In the genomic region with DNA sequence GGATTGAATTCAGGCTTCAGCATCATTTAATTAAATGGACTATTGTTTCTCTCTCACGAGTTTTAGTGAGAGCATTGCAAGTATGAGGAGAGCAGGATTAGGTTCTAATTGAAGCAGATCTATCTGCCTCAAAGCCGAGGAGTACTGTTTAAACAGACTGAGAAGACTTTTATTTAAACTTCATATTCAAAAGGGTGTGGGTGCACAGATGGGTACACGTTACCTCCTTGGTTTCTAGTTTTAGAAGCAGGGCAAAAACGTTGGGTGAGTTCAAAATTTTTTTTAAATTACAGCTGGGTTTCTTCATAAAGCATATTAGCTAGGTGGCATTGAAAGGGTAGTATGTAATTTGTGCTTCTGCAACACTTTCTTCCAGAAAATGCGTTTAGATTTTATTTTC, we compare ENCODE assay signal across 1 cellular context.
TF ChIP-seq lines count a peak whose summit lies in the region.

No MANE protein-coding gene starts in this region.

TF ChIP-seq in GM23338, 12 proteins besides CTCF, POLR2A, EP300 and RAD21 (continued from another document):
- TF ChIP-seq, protein P1, sequence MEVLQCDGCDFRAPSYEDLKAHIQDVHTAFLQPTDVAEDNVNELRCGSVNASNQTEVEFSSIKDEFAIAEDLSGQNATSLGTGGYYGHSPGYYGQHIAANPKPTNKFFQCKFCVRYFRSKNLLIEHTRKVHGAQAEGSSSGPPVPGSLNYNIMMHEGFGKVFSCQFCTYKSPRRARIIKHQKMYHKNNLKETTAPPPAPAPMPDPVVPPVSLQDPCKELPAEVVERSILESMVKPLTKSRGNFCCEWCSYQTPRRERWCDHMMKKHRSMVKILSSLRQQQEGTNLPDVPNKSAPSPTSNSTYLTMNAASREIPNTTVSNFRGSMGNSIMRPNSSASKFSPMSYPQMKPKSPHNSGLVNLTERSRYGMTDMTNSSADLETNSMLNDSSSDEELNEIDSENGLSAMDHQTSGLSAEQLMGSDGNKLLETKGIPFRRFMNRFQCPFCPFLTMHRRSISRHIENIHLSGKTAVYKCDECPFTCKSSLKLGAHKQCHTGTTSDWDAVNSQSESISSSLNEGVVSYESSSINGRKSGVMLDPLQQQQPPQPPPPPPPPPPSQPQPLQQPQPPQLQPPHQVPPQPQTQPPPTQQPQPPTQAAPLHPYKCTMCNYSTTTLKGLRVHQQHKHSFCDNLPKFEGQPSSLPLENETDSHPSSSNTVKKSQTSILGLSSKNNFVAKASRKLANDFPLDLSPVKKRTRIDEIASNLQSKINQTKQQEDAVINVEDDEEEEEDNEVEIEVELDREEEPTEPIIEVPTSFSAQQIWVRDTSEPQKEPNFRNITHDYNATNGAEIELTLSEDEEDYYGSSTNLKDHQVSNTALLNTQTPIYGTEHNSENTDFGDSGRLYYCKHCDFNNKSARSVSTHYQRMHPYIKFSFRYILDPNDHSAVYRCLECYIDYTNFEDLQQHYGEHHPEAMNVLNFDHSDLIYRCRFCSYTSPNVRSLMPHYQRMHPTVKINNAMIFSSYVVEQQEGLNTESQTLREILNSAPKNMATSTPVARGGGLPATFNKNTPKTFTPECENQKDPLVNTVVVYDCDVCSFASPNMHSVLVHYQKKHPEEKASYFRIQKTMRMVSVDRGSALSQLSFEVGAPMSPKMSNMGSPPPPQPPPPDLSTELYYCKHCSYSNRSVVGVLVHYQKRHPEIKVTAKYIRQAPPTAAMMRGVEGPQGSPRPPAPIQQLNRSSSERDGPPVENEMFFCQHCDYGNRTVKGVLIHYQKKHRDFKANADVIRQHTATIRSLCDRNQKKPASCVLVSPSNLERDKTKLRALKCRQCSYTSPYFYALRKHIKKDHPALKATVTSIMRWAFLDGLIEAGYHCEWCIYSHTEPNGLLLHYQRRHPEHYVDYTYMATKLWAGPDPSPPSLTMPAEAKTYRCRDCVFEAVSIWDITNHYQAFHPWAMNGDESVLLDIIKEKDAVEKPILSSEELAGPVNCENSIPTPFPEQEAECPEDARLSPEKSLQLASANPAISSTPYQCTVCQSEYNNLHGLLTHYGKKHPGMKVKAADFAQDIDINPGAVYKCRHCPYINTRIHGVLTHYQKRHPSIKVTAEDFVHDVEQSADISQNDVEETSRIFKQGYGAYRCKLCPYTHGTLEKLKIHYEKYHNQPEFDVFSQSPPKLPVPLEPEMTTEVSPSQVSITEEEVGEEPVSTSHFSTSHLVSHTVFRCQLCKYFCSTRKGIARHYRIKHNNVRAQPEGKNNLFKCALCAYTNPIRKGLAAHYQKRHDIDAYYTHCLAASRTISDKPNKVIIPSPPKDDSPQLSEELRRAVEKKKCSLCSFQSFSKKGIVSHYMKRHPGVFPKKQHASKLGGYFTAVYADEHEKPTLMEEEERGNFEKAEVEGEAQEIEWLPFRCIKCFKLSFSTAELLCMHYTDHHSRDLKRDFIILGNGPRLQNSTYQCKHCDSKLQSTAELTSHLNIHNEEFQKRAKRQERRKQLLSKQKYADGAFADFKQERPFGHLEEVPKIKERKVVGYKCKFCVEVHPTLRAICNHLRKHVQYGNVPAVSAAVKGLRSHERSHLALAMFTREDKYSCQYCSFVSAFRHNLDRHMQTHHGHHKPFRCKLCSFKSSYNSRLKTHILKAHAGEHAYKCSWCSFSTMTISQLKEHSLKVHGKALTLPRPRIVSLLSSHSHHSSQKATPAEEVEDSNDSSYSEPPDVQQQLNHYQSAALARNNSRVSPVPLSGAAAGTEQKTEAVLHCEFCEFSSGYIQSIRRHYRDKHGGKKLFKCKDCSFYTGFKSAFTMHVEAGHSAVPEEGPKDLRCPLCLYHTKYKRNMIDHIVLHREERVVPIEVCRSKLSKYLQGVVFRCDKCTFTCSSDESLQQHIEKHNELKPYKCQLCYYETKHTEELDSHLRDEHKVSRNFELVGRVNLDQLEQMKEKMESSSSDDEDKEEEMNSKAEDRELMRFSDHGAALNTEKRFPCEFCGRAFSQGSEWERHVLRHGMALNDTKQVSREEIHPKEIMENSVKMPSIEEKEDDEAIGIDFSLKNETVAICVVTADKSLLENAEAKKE (CRISPR knock-in tag; IDR thresholded peaks at IDR 0.05): no peak
- TF ChIP-seq, protein P2, sequence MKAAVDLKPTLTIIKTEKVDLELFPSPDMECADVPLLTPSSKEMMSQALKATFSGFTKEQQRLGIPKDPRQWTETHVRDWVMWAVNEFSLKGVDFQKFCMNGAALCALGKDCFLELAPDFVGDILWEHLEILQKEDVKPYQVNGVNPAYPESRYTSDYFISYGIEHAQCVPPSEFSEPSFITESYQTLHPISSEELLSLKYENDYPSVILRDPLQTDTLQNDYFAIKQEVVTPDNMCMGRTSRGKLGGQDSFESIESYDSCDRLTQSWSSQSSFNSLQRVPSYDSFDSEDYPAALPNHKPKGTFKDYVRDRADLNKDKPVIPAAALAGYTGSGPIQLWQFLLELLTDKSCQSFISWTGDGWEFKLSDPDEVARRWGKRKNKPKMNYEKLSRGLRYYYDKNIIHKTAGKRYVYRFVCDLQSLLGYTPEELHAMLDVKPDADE (IDR thresholded peaks at IDR 0.05): no peak
- TF ChIP-seq ZNF114 (CRISPR knock-in tag; IDR thresholded peaks at IDR 0.05): no peak
- no peak for TF ChIP-seq EZH2phosphoT487 (IDR thresholded peaks at IDR 0.05; ENCODE audit: unreplicated experiment)
- TF ChIP-seq ZNF331 (CRISPR knock-in tag; IDR thresholded peaks at IDR 0.05; ENCODE audit: low read depth): no peak
- no peak for TF ChIP-seq NANOG (IDR thresholded peaks at IDR 0.05; ENCODE audit: borderline replicate concordance)
- no peak for TF ChIP-seq POLR2AphosphoS5 (IDR thresholded peaks at IDR 0.05; ENCODE audit: low read depth)
